ENCODE assay signal across 24 cellular contexts in genomic region chr19:29625316-29625715, GRCh38. TPM values are rescaled to one million over a fixed set of nuclear protein-coding genes. Genes with fewer than 3 reads are reported as not detected.
DNase-seq lines count a peak whose midpoint lies in the region; ATAC-seq and TF ChIP-seq lines count a peak whose summit lies in the region.
"Had no signal": no experiment of that assay in that cellular context is flagged by ENCODE, and none has a peak within 500 bp of the region (broad histone marks: within the 10 kb centered on the region; RNA-seq: fewer than 3 reads in every experiment).

No MANE protein-coding gene starts in this region.

- H3K36me3 Mint-ChIP-seq in natural killer cell treated with Interleukin-12 subunit alpha and Interleukin-12 subunit beta and Interleukin-15 and Interleukin-18, amount 100 ng/mL, for 72 hours = no peaks in the 10 kb centered on the region
- no peaks in the 10 kb centered on the region for H3K36me3 Mint-ChIP-seq in natural killer cell
- no peaks in the 10 kb centered on the region for H3K36me3 Mint-ChIP-seq in activated T-helper 17 cell treated with anti-CD3 and anti-CD28 coated beads, Interleukin-2, amount 50 U/mL, for 72 hours (ENCODE audit: low read depth)
- no peaks in the 10 kb centered on the region for H3K36me3 Mint-ChIP-seq in neural crest cell (ENCODE audit: low read depth)
- H3K36me3 Mint-ChIP-seq: activated naive CD4-positive, alpha-beta T cell treated with anti-CD3 and anti-CD28 coated beads, Interleukin-2, amount 50 U/mL, for 72 hours had no signal

- intact Hi-C loops in natural killer cell (cut with micrococcal nuclease) = no loop called here
- intact Hi-C loops in mucosa of descending colon (cut with DNase I, micrococcal nuclease) = no loop called here

- no peak overlapping the region for H3K4me3 ChIP-seq in mucosa of descending colon
- H3K4me3 ChIP-seq: dorsolateral prefrontal cortex, Peyer's patch, tibial artery had no signal

- DNase-seq in natural killer cell treated with Interleukin-12 subunit alpha and Interleukin-12 subunit beta and Interleukin-15 and Interleukin-18, amount 100 ng/mL, for 72 hours (ENCODE audit: low spot score) = no peak
- DNase-seq in natural killer cell = no peak
- no peak for DNase-seq in neural crest cell (ENCODE audit: low read depth, low spot score)
- no peak for DNase-seq in GM20000 (ENCODE audit: low spot score)
- no peak for DNase-seq in mucosa of descending colon
- DNase-seq: activated CD4-positive, CD25-positive, alpha-beta regulatory T cell treated with anti-CD3 and anti-CD28 coated beads, Interleukin-2, amount 50 U/mL, for 72 hours; C1 segment of cervical spinal cord; cerebellar nuclear complex; dorsolateral prefrontal cortex; glutamatergic neuron; kidney glomerular epithelial cell; NCI-H1436; NCI-H510A treated with DMSO at 0.1 percent for 48 hours; SIG-M5; stimulated activated CD4-positive, alpha-beta T cell treated with anti-CD3 and anti-CD28 coated beads, Interleukin-4, amount 100 ng/mL, for 4 hours; SW 1271; tibial artery had no signal

- H3K9me3 ChIP-seq in mucosa of descending colon = no peaks in the 10 kb centered on the region
- H3K9me3 ChIP-seq: Peyer's patch, tibial artery had no signal

- H3K4me1 Mint-ChIP-seq in natural killer cell treated with Interleukin-12 subunit alpha and Interleukin-12 subunit beta and Interleukin-15 and Interleukin-18, amount 100 ng/mL, for 72 hours (ENCODE audit: low read depth in 2 of 2) = peaks cover 45 to 47% of the 10 kb centered on the region in 2 donors
- peaks cover 42 to 61% of the 10 kb centered on the region in 2 donors for H3K4me1 Mint-ChIP-seq in natural killer cell
- peaks cover 40% of the 10 kb centered on the region for H3K4me1 Mint-ChIP-seq in activated T-helper 17 cell treated with anti-CD3 and anti-CD28 coated beads, Interleukin-2, amount 50 U/mL, for 72 hours
- H3K4me1 Mint-ChIP-seq in neural crest cell = peaks cover 7% of the 10 kb centered on the region

- ATAC-seq in natural killer cell treated with Interleukin-12 subunit alpha and Interleukin-12 subunit beta and Interleukin-15 and Interleukin-18, amount 100 ng/mL, for 72 hours = no peak
- no peak for ATAC-seq in natural killer cell
- no peak for ATAC-seq in activated T-helper 17 cell treated with anti-CD3 and anti-CD28 coated beads, Interleukin-2, amount 50 U/mL, for 72 hours (replicated peaks)
- no peak for ATAC-seq in GM18498 (IDR thresholded peaks at IDR 0.05; ENCODE audit: unreplicated experiment)
- ATAC-seq in mucosa of descending colon = no peak
- ATAC-seq in HG03565 (IDR thresholded peaks at IDR 0.05; ENCODE audit: unreplicated experiment) = no peak
- ATAC-seq: activated naive CD4-positive, alpha-beta T cell treated with anti-CD3 and anti-CD28 coated beads, Interleukin-2, amount 50 U/mL, for 72 hours had no signal

- H3K27me3 Mint-ChIP-seq in natural killer cell treated with Interleukin-12 subunit alpha and Interleukin-12 subunit beta and Interleukin-15 and Interleukin-18, amount 100 ng/mL, for 72 hours = peaks cover 0 to 3% of the 10 kb centered on the region in 2 donors
- H3K27me3 Mint-ChIP-seq in natural killer cell (ENCODE audit: low read depth in 2 of 2) (no peaks in the 10 kb centered on the region), neural crest cell (ENCODE audit: low read depth) (peaks cover 8% of the 10 kb centered on the region)
- H3K27me3 Mint-ChIP-seq in activated T-helper 17 cell treated with anti-CD3 and anti-CD28 coated beads, Interleukin-2, amount 50 U/mL, for 72 hours = no peaks in the 10 kb centered on the region
- H3K27me3 Mint-ChIP-seq: stimulated activated naive CD8-positive, alpha-beta T cell treated with anti-CD3 and anti-CD28 coated beads, Interleukin-15, Interleukin-2, amounts not matched to agents 100 ng/mL and 50 ng/mL, for 24 hours had no signal

- H3K27ac Mint-ChIP-seq in natural killer cell treated with Interleukin-12 subunit alpha and Interleukin-12 subunit beta and Interleukin-15 and Interleukin-18, amount 100 ng/mL, for 72 hours = no peak overlapping the region
- H3K27ac Mint-ChIP-seq in natural killer cell = peak overlapping the region in 1 of 2 donors; percentile 58
- peak overlapping the region; percentile 67 for H3K27ac Mint-ChIP-seq in activated T-helper 17 cell treated with anti-CD3 and anti-CD28 coated beads, Interleukin-2, amount 50 U/mL, for 72 hours
- H3K27ac Mint-ChIP-seq in neural crest cell (ENCODE audit: unreplicated experiment) = no peak overlapping the region
- H3K27ac Mint-ChIP-seq: activated naive CD4-positive, alpha-beta T cell treated with anti-CD3 and anti-CD28 coated beads, Interleukin-2, amount 50 U/mL, for 72 hours; activated T-helper 1 cell treated with anti-CD3 and anti-CD28 coated beads, Interleukin-12 subunit alpha, Interleukin-12 subunit beta, Interleukin-2, Interleukin-4 antibody, amounts not matched to agents 30 ng/mL and 10 ng/mL and 1 ng/mL, durations not matched to agents 14 hours and 24 hours and 36 hours; stimulated activated naive CD8-positive, alpha-beta T cell treated with anti-CD3 and anti-CD28 coated beads, Interleukin-15, Interleukin-2, amounts not matched to agents 100 ng/mL and 50 ng/mL, for 24 hours had no signal

- TF ChIP-seq CTCF in natural killer cell (IDR thresholded peaks at IDR 0.05) (no peak), neural crest cell (conservative IDR thresholded peaks at IDR 0.05) (no peak), GM20000 (IDR thresholded peaks at IDR 0.05; ENCODE audit: extremely low read depth, missing control alignments) (no peak), mucosa of descending colon (IDR thresholded peaks at IDR 0.05) (no peak)

- no peaks in the 10 kb centered on the region for H3K36me3 ChIP-seq in mucosa of descending colon (ENCODE audit: low read depth)
- H3K36me3 ChIP-seq: Peyer's patch, tibial artery had no signal

- no peaks in the 10 kb centered on the region for H3K9me3 Mint-ChIP-seq in natural killer cell treated with Interleukin-12 subunit alpha and Interleukin-12 subunit beta and Interleukin-15 and Interleukin-18, amount 100 ng/mL, for 72 hours
- H3K9me3 Mint-ChIP-seq in natural killer cell (no peaks in the 10 kb centered on the region), neural crest cell (no peaks in the 10 kb centered on the region)
- H3K9me3 Mint-ChIP-seq in activated T-helper 17 cell treated with anti-CD3 and anti-CD28 coated beads, Interleukin-2, amount 50 U/mL, for 72 hours = no peaks in the 10 kb centered on the region
- H3K9me3 Mint-ChIP-seq: activated naive CD4-positive, alpha-beta T cell treated with anti-CD3 and anti-CD28 coated beads, Interleukin-2, amount 50 U/mL, for 72 hours; activated T-helper 1 cell treated with anti-CD3 and anti-CD28 coated beads, Interleukin-12 subunit alpha, Interleukin-12 subunit beta, Interleukin-2, Interleukin-4 antibody, amounts not matched to agents 30 ng/mL and 10 ng/mL and 1 ng/mL, durations not matched to agents 14 hours and 24 hours and 36 hours; stimulated activated naive CD8-positive, alpha-beta T cell treated with anti-CD3 and anti-CD28 coated beads, Interleukin-15, Interleukin-2, amounts not matched to agents 100 ng/mL and 50 ng/mL, for 24 hours had no signal

- H3K4me3 Mint-ChIP-seq in natural killer cell treated with Interleukin-12 subunit alpha and Interleukin-12 subunit beta and Interleukin-15 and Interleukin-18, amount 100 ng/mL, for 72 hours = peak overlapping the region; percentile 38
- H3K4me3 Mint-ChIP-seq in natural killer cell = no peak overlapping the region
- peak overlapping the region; percentile 88 for H3K4me3 Mint-ChIP-seq in activated T-helper 17 cell treated with anti-CD3 and anti-CD28 coated beads, Interleukin-2, amount 50 U/mL, for 72 hours
- peak overlapping the region; percentile 19 for H3K4me3 Mint-ChIP-seq in neural crest cell
- H3K4me3 Mint-ChIP-seq: activated T-helper 1 cell treated with anti-CD3 and anti-CD28 coated beads, Interleukin-12 subunit alpha, Interleukin-12 subunit beta, Interleukin-2, Interleukin-4 antibody, amounts not matched to agents 30 ng/mL and 10 ng/mL and 1 ng/mL, durations not matched to agents 14 hours and 24 hours and 36 hours; stimulated activated naive CD8-positive, alpha-beta T cell treated with anti-CD3 and anti-CD28 coated beads, Interleukin-15, Interleukin-2, amounts not matched to agents 100 ng/mL and 50 ng/mL, for 24 hours had no signal

- no peaks in the 10 kb centered on the region for H3K4me1 ChIP-seq in mucosa of descending colon (ENCODE audit: low read depth)
- H3K4me1 ChIP-seq: Peyer's patch, tibial artery had no signal

RNA-seq across cellular contexts. Expression of gene POP4, which starts 19.2 kb away (rescaled TPM):
- total RNA-seq in natural killer cell treated with Interleukin-12 subunit alpha and Interleukin-12 subunit beta and Interleukin-15 and Interleukin-18, amount 100 ng/mL, for 72 hours = 100 to 1,000 TPM in 1 of 2 donors, 10 to 100 TPM in 1; 94.3 to 108 TPM
- 10 to 100 TPM; 46.4 to 60.1 (median 46.4) TPM for total RNA-seq in natural killer cell
- total RNA-seq in activated T-helper 17 cell treated with anti-CD3 and anti-CD28 coated beads, Interleukin-2, amount 50 U/mL, for 72 hours = 100 to 1,000 TPM in 1 of 2 donors, 10 to 100 TPM in 1; 59.4 to 102 TPM
- total RNA-seq in neural crest cell = 63.9 and 66.8 TPM in 2 replicates
- total RNA-seq in mucosa of descending colon = 10 to 100 TPM; 53.1 to 67.1 (median 65.6) TPM

RNA-seq across cellular contexts. Expression of gene PLEKHF1, which starts 39.9 kb away (rescaled TPM):
- 10 to 100 TPM; 15.6 to 17.7 TPM for total RNA-seq in natural killer cell treated with Interleukin-12 subunit alpha and Interleukin-12 subunit beta and Interleukin-15 and Interleukin-18, amount 100 ng/mL, for 72 hours
- total RNA-seq in natural killer cell (10 to 100 TPM; 53.0 to 81.8 (median 53.8) TPM), neural crest cell (1.2 TPM in 2 replicates), mucosa of descending colon (1 to 10 TPM; 4.0 to 6.9 (median 6.7) TPM)
- total RNA-seq in activated T-helper 17 cell treated with anti-CD3 and anti-CD28 coated beads, Interleukin-2, amount 50 U/mL, for 72 hours = 10 to 100 TPM; 34.4 to 40.3 TPM
